8 cellular contexts compared by ENCODE assay signal in genomic region chr22:17980638-17981051, GRCh38. TPM values are rescaled to one million over a fixed set of nuclear protein-coding genes. Genes with fewer than 3 reads are reported as not detected.
A peak's percentile ranks its signal among the peaks of the same experiment; 100 is the strongest.
DNase-seq lines count a peak whose midpoint lies in the region; ATAC-seq, FAIRE-seq and TF ChIP-seq lines count a peak whose summit lies in the region.

No MANE protein-coding gene starts in this region.

- H3K18ac ChIP-seq in trophoblast cell (ENCODE audit: low read length) = no peak overlapping the region

- H2BK12ac ChIP-seq in trophoblast cell (ENCODE audit: low read length) = no peak overlapping the region

- H2AFZ ChIP-seq in trophoblast cell (ENCODE audit: insufficient read depth, low read length, poor library complexity) = no peak overlapping the region

- H3K4me3 ChIP-seq in H7 (ENCODE audit: insufficient read depth, low read depth, low read length) = no peak overlapping the region
- H3K4me3 ChIP-seq in trophoblast cell (ENCODE audit: low read depth, low read length) = no peak overlapping the region

- no peaks in the 10 kb centered on the region for H3K79me1 ChIP-seq in trophoblast cell (ENCODE audit: low read length)

- H3K36me3 ChIP-seq in H7 (replicated peaks; ENCODE audit: control insufficient read depth, insufficient read depth, low read length) (no peaks in the 10 kb centered on the region), trophoblast cell (ENCODE audit: control insufficient read depth in 1 of 2, insufficient read depth in 2 of 2, low read length in 2 of 2) (peaks cover 0 to 2% of the 10 kb centered on the region in 2 experiments)

- ATAC-seq in GM18858 (IDR thresholded peaks at IDR 0.05; ENCODE audit: unreplicated experiment) (no peak), HG03095 (IDR thresholded peaks at IDR 0.05; ENCODE audit: unreplicated experiment) (no peak)

- peak overlapping the region; percentile 2 for H3K27ac Mint-ChIP-seq in dendritic cell treated with granulocyte-macrophage colony-stimulating factor and Interleukin-4, amounts not matched to agents 40 ng/mL and 50 ng/mL, for 4 days

- intact Hi-C loops in dendritic cell treated with granulocyte-macrophage colony-stimulating factor and Interleukin-4, amounts not matched to agents 40 ng/mL and 50 ng/mL, for 4 days (cut with micrococcal nuclease) = no loop called here

- H3K9me3 Mint-ChIP-seq in dendritic cell treated with granulocyte-macrophage colony-stimulating factor and Interleukin-4, amounts not matched to agents 40 ng/mL and 50 ng/mL, for 4 days = no peaks in the 10 kb centered on the region

- FAIRE-seq in urothelium cell line (lab: Jason Lieb, UNC) = no peak

- no peak overlapping the region for H4K8ac ChIP-seq in trophoblast cell (ENCODE audit: low read depth, low read length)

- no peak for TF ChIP-seq CTCF in VCaP (conservative IDR thresholded peaks at IDR 0.05)

- H3K9me3 ChIP-seq in trophoblast cell (ENCODE audit: insufficient read depth, low read depth, low read length) = no peaks in the 10 kb centered on the region

- H3K27ac ChIP-seq in VCaP = peak overlapping the region; percentile 54
- no peak overlapping the region for H3K27ac ChIP-seq in trophoblast cell (ENCODE audit: low read depth, low read length)

- H3K79me2 ChIP-seq in trophoblast cell (ENCODE audit: control insufficient read depth, insufficient read depth, low read length, poor library complexity) = peaks cover 2% of the 10 kb centered on the region

- no peak overlapping the region for H3K23ac ChIP-seq in trophoblast cell (ENCODE audit: low read length)

- H3K4me1 Mint-ChIP-seq in dendritic cell treated with granulocyte-macrophage colony-stimulating factor and Interleukin-4, amounts not matched to agents 40 ng/mL and 50 ng/mL, for 4 days (ENCODE audit: low read depth) = peaks cover 12% of the 10 kb centered on the region

- in situ Hi-C loops in ACHN (cut with HindIII; ENCODE audit: low pct_ligation_motif_present, low pct_unique_long_range_greater_than_20kb, low sequenced_read_pairs) = no loop called here

- no peak overlapping the region for H3K4ac ChIP-seq in trophoblast cell (ENCODE audit: low read depth, low read length)

- no peak overlapping the region for H2BK120ac ChIP-seq in trophoblast cell (ENCODE audit: insufficient read depth, low read length, poor library complexity)

- no peaks in the 10 kb centered on the region for H3K36me3 Mint-ChIP-seq in dendritic cell treated with granulocyte-macrophage colony-stimulating factor and Interleukin-4, amounts not matched to agents 40 ng/mL and 50 ng/mL, for 4 days (ENCODE audit: low read depth)

- H4K91ac ChIP-seq in trophoblast cell (ENCODE audit: low read depth, low read length) = no peak overlapping the region

- no CpG with 5 or more reads among the region's 13 CpGs for WGBS in trophoblast cell (ENCODE audit: extremely low coverage, insufficient coverage, insufficient read length)

- H3K9ac ChIP-seq in trophoblast cell (ENCODE audit: low read length) = no peak overlapping the region

- no peak overlapping the region for H4K12ac ChIP-seq in trophoblast cell (ENCODE audit: low read depth, low read length)

- peak overlapping the region; percentile 39 for H3K4me3 Mint-ChIP-seq in dendritic cell treated with granulocyte-macrophage colony-stimulating factor and Interleukin-4, amounts not matched to agents 40 ng/mL and 50 ng/mL, for 4 days

- H2BK5ac ChIP-seq in trophoblast cell (ENCODE audit: low read depth, low read length, poor library complexity) = no peak overlapping the region

- no peak overlapping the region for H2AK5ac ChIP-seq in trophoblast cell (ENCODE audit: low read length)

- no peaks in the 10 kb centered on the region for H3K27me3 ChIP-seq in H7 (ENCODE audit: control insufficient read depth, insufficient read depth, low read length)
- no peaks in the 10 kb centered on the region for H3K27me3 ChIP-seq in trophoblast cell (ENCODE audit: insufficient read depth, low read length)

- no peaks in the 10 kb centered on the region for H3K27me3 Mint-ChIP-seq in dendritic cell treated with granulocyte-macrophage colony-stimulating factor and Interleukin-4, amounts not matched to agents 40 ng/mL and 50 ng/mL, for 4 days

- no peak overlapping the region for H3K4me2 ChIP-seq in trophoblast cell (ENCODE audit: low read length)

- H3K14ac ChIP-seq in trophoblast cell (ENCODE audit: low read length) = no peak overlapping the region

- peak; percentile 42 for DNase-seq in H7
- DNase-seq in trophoblast cell = peak; percentile 48 to 74
- no peak for DNase-seq in urothelium cell line (ENCODE audit: low spot score)
- DNase-seq in ACHN = no peak

- H3K4me1 ChIP-seq in trophoblast cell (ENCODE audit: control insufficient read depth in 1 of 2, insufficient read depth in 2 of 2, low read length in 2 of 2) = peaks cover 2 to 3% of the 10 kb centered on the region in 2 experiments

RNA-seq across cellular contexts. Expression of gene MICAL3, which starts 43.7 kb away (rescaled TPM):
- 11.8 and 12.3 TPM in 2 replicates for total RNA-seq in H7 (2014; rRNA removed; shearing (Covaris generic))
- polyA plus RNA-seq in trophoblast cell (2013) = 18.1 and 20.6 TPM in 2 replicates

Comparison
In these comparisons a context has a peak if more than half of its experiments do, and no peak if none do; other contexts are left out.
1. DNase-seq: peak in H7 (single experiment) and trophoblast cell (2 of 2); none in urothelium cell line (single experiment) and ACHN (single experiment).